Comparison of ENCODE assay signal across 9 cellular contexts in genomic region chr5:150438873-150439546, GRCh38. TPM values are rescaled to one million over a fixed set of nuclear protein-coding genes. Genes with fewer than 3 reads are reported as not detected.
DNase-seq lines count a peak whose midpoint lies in the region; ATAC-seq and TF ChIP-seq lines count a peak whose summit lies in the region.
"Had no signal": no experiment of that assay in that cellular context is flagged by ENCODE, and none has a peak within 500 bp of the region (broad histone marks: within the 10 kb centered on the region; RNA-seq: fewer than 3 reads in every experiment).

No MANE protein-coding gene starts in this region.

- no peak overlapping the region for H3K56ac ChIP-seq in mesendoderm (ENCODE audit: low read length)

- ATAC-seq in CD4-positive, alpha-beta T cell (ENCODE audit: poor library complexity), result no peak
- no peak for ATAC-seq in HG02763 (IDR thresholded peaks at IDR 0.05; ENCODE audit: unreplicated experiment)
- ATAC-seq: activated CD4-positive, CD25-positive, alpha-beta regulatory T cell treated with anti-CD3 and anti-CD28 coated beads, Interleukin-2, amount 50 U/mL, for 24 hours had no signal

- no CpG with 5 or more reads among the region's 4 CpGs for WGBS in mesendoderm (ENCODE audit: extremely low coverage, insufficient coverage, low lambda C conversion rate)

- peaks cover 27% of the 10 kb centered on the region for H3K36me3 Mint-ChIP-seq in CD4-positive, alpha-beta T cell (ENCODE audit: low read depth)

- H3K18ac ChIP-seq in mesendoderm (ENCODE audit: low read length), result no peak overlapping the region

- DNase-seq in CD4-positive, alpha-beta T cell, result no peak
- DNase-seq in HEK293T (ENCODE audit: extremely low spot score), result peak; percentile 63
- peak; percentile 42 for DNase-seq in amniotic epithelial cell (ENCODE audit: low read depth)
- DNase-seq in mesendoderm, result peak; percentile 85
- no peak for DNase-seq in Karpas-422
- no peak for DNase-seq in mesenteric fat pad (ENCODE audit: low spot score)
- no peak for DNase-seq in stimulated activated CD4-positive, alpha-beta T cell treated with anti-CD3 and anti-CD28 coated beads, Interleukin-4, amount 100 ng/mL, for 4 hours

- no peak overlapping the region for H3K23ac ChIP-seq in mesendoderm (ENCODE audit: low read length)

- TF ChIP-seq CTCF in CD4-positive, alpha-beta T cell (IDR thresholded peaks at IDR 0.05), result peak; percentile 24

- no peaks in the 10 kb centered on the region for H3K79me1 ChIP-seq in mesendoderm (ENCODE audit: low read length)

- H3K9me2 ChIP-seq in Karpas-422 (replicated peaks; ENCODE audit: insufficient read depth, low read length), result no peaks in the 10 kb centered on the region

- H4K5ac ChIP-seq in mesendoderm (ENCODE audit: low read length), result no peak overlapping the region

- 0 out of 2 replicates have a peak, but pooled peaks cover 4% of the 10 kb centered on the region for H4K20me1 ChIP-seq in Karpas-422 (ENCODE audit: insufficient read depth, low read depth, low read length)

- H3K79me2 ChIP-seq in mesendoderm (ENCODE audit: control insufficient read depth, insufficient read depth, low read length) (no peaks in the 10 kb centered on the region), Karpas-422 (ENCODE audit: low read length) (no peaks in the 10 kb centered on the region)

- no peak overlapping the region for H2BK5ac ChIP-seq in mesendoderm (ENCODE audit: low read length)

- H2AFZ ChIP-seq in Karpas-422 (ENCODE audit: low read length), result no peak overlapping the region

- no peak overlapping the region for H3K27ac ChIP-seq in CD4-positive, alpha-beta T cell (ENCODE audit: low read depth, low read length)
- H3K27ac ChIP-seq in mesendoderm (ENCODE audit: low read depth, low read length) (no peak overlapping the region), Karpas-422 (ENCODE audit: low read length) (no peak overlapping the region)

- POLR2A ChIA-PET in CD4-positive, alpha-beta T cell (lab: Charles Lee), result interaction anchor here (2.0 kb wide), 1 partner anchor 10 kb away, joined by 5 read pairs; the partner anchor contains the start of gene RPS14
- POLR2A ChIA-PET in HEK293T (lab: Yijun Ruan, JAX), result no interaction called here

- no peak overlapping the region for H2BK15ac ChIP-seq in mesendoderm (replicated peaks; ENCODE audit: low read depth)

- no peaks in the 10 kb centered on the region for H3K27me3 ChIP-seq in CD4-positive, alpha-beta T cell (ENCODE audit: control insufficient read depth, insufficient read depth, low read length)
- no peaks in the 10 kb centered on the region for H3K27me3 ChIP-seq in mesendoderm (ENCODE audit: insufficient read depth, low read length, poor library complexity)
- no peaks in the 10 kb centered on the region for H3K27me3 ChIP-seq in Karpas-422 (ENCODE audit: low read length)

- intact Hi-C loops in CD4-positive, alpha-beta T cell (cut with DNase I, micrococcal nuclease), result loop anchor here (5.0 kb wide), 3 partner anchors 82 to 222 kb away; partner anchors contain the start of gene TCOF1 (in 1 of the 2)

- H3K9me3 ChIP-seq in CD4-positive, alpha-beta T cell (ENCODE audit: control insufficient read depth, low read length), result no peaks in the 10 kb centered on the region
- H3K9me3 ChIP-seq in Karpas-422 (ENCODE audit: low read length), result no peaks in the 10 kb centered on the region

- no peak overlapping the region for H3K27ac Mint-ChIP-seq in CD4-positive, alpha-beta T cell

- no peak overlapping the region for H4K8ac ChIP-seq in mesendoderm (ENCODE audit: low read depth, low read length)

- no peaks in the 10 kb centered on the region for H3K27me3 Mint-ChIP-seq in CD4-positive, alpha-beta T cell

- no peaks in the 10 kb centered on the region for H3K9me3 Mint-ChIP-seq in CD4-positive, alpha-beta T cell

- H2BK120ac ChIP-seq in mesendoderm (ENCODE audit: low read depth, low read length), result no peak overlapping the region

- H3K4me1 ChIP-seq in mesendoderm (ENCODE audit: control insufficient read depth, low read depth, low read length), result peaks cover 2% of the 10 kb centered on the region
- H3K4me1 ChIP-seq in Karpas-422 (ENCODE audit: low read length), result peaks cover 9% of the 10 kb centered on the region

- H3K4me2 ChIP-seq in mesendoderm (ENCODE audit: low read length) (no peak overlapping the region), Karpas-422 (ENCODE audit: low read depth, low read length, poor library complexity, severe bottlenecking) (no peak overlapping the region)

- no peak overlapping the region for H3K4ac ChIP-seq in mesendoderm (ENCODE audit: low read depth, low read length)

- peaks cover 14% of the 10 kb centered on the region for H3K4me1 Mint-ChIP-seq in CD4-positive, alpha-beta T cell (ENCODE audit: low read depth)

- H3K4me3 ChIP-seq in mesendoderm (ENCODE audit: low read length) (no peak overlapping the region), Karpas-422 (ENCODE audit: low read length) (no peak overlapping the region)

- no peak overlapping the region for H3K4me3 Mint-ChIP-seq in CD4-positive, alpha-beta T cell

- peaks cover 2% of the 10 kb centered on the region for H3K36me3 ChIP-seq in mesendoderm (ENCODE audit: control insufficient read depth, insufficient read depth, low read length)
- H3K36me3 ChIP-seq in Karpas-422 (ENCODE audit: insufficient read depth, low read length), result peaks cover 6% of the 10 kb centered on the region; the same call in 1 of the 2 replicates

- H3K9ac ChIP-seq in mesendoderm (ENCODE audit: low read length) (no peak overlapping the region), Karpas-422 (ENCODE audit: low read length) (no peak overlapping the region)

- no peak overlapping the region for H2AK5ac ChIP-seq in mesendoderm (ENCODE audit: low read length)

- CTCF ChIA-PET in CD4-positive, alpha-beta T cell (lab: Charles Lee), result interaction anchor here (1.3 kb wide), 1 partner anchor 11 kb away, joined by 6 read pairs; no protein-coding TSS in a partner anchor
- CTCF ChIA-PET in HEK293T (lab: Yijun Ruan, JAX), result interaction anchor here (0.5 to 1.0 kb wide), 4 partner anchors 33 to 91 kb away, joined by 3 to 5 read pairs (median 4); no protein-coding TSS in a partner anchor

TF ChIP-seq in HEK293T, 16 proteins besides CTCF, POLR2A, EP300 and RAD21:
- TF ChIP-seq NFRKB (IDR thresholded peaks at IDR 0.05) (no peak), CTBP1 (IDR thresholded peaks at IDR 0.05; ENCODE audit: borderline replicate concordance) (no peak), HDGF (IDR thresholded peaks at IDR 0.05; ENCODE audit: borderline replicate concordance) (no peak), FOXA1 (IDR thresholded peaks at IDR 0.05) (no peak), LEF1 (IDR thresholded peaks at IDR 0.05; ENCODE audit: borderline replicate concordance) (no peak), SUZ12 (IDR thresholded peaks at IDR 0.05) (no peak), ELF4 (IDR thresholded peaks at IDR 0.05) (no peak), BHLHE40 (IDR thresholded peaks at IDR 0.05; ENCODE audit: borderline replicate concordance) (no peak), L3MBTL2 (conservative IDR thresholded peaks at IDR 0.05) (no peak), FOXK2 (IDR thresholded peaks at IDR 0.05) (no peak), TARDBP (IDR thresholded peaks at IDR 0.05) (no peak), FOXM1 (IDR thresholded peaks at IDR 0.05; ENCODE audit: borderline replicate concordance) (no peak), ARNT (IDR thresholded peaks at IDR 0.05) (no peak), PKNOX1 (IDR thresholded peaks at IDR 0.05) (no peak)

RNA-seq across cellular contexts. Expression of gene RPS14, which starts 10.5 kb away (rescaled TPM):
- 1,000 to 10,000 TPM; 5,224 to 5,317 TPM for total RNA-seq in CD4-positive, alpha-beta T cell
- polyA plus RNA-seq in mesendoderm (2013, experiment 1 of 2), result 4,258 TPM
- 4,342 TPM for polyA plus RNA-seq in mesendoderm (2013, experiment 2 of 2)
- total RNA-seq in Karpas-422 (2014; rRNA removed; shearing (Covaris generic); ENCODE audit: low replicate concordance), result 3,040 and 3,750 TPM in 2 replicates
- 1,447 TPM for total RNA-seq in mesenteric fat pad

RNA-seq across cellular contexts. Expression of gene CD74, which starts 26.3 kb away (rescaled TPM):
- 100 to 1,000 TPM; 299 to 303 TPM for total RNA-seq in CD4-positive, alpha-beta T cell
- polyA plus RNA-seq in mesendoderm (2013, experiment 1 of 2), result 61.0 TPM
- polyA plus RNA-seq in mesendoderm (2013, experiment 2 of 2), result 63.7 TPM
- 5,756 and 8,933 TPM in 2 replicates for total RNA-seq in Karpas-422 (2014; rRNA removed; shearing (Covaris generic); ENCODE audit: low replicate concordance)
- 486 TPM for total RNA-seq in mesenteric fat pad

Comparison
In these comparisons a context has a peak if more than half of its experiments do, and no peak if none do; other contexts are left out.
1. DNase-seq: peak in HEK293T (single experiment), amniotic epithelial cell (single experiment) and mesendoderm (single experiment); none in CD4-positive, alpha-beta T cell (0 of 10), Karpas-422 (single experiment), mesenteric fat pad (single experiment) and stimulated activated CD4-positive, alpha-beta T cell treated with anti-CD3 and anti-CD28 coated beads, Interleukin-4, amount 100 ng/mL, for 4 hours (0 of 2).
2. RNA of gene CD74, which starts 26.3 kb away (total RNA-seq): 5,756 to 8,933 TPM in Karpas-422; 486 TPM in mesenteric fat pad (single experiment) and 299 to 303 TPM in CD4-positive, alpha-beta T cell; every median in the first group is over 10 times any median in the second.